ENCODE assay signal across 10 cellular contexts in genomic region chr11:2267871-2268825, GRCh38. TPM values are rescaled to one million over a fixed set of nuclear protein-coding genes. Genes with fewer than 3 reads are reported as not detected.
DNase-seq lines count a peak whose midpoint lies in the region; ATAC-seq and TF ChIP-seq lines count a peak whose summit lies in the region.
"Had no signal": no experiment of that assay in that cellular context is flagged by ENCODE, and none has a peak within 500 bp of the region (broad histone marks: within the 10 kb centered on the region; RNA-seq: fewer than 3 reads in every experiment).

No MANE protein-coding gene starts in this region.

- H3K9me3 ChIP-seq in Peyer's patch: no peaks in the 10 kb centered on the region
- no peaks in the 10 kb centered on the region for H3K9me3 ChIP-seq in right atrium auricular region
- H3K9me3 ChIP-seq: SJCRH30 had no signal

- peak overlapping the region in 3 of 4 donors; percentile 59 to 86 (median 74) for H3K27ac ChIP-seq in Peyer's patch
- no peak overlapping the region for H3K27ac ChIP-seq in right atrium auricular region
- H3K27ac ChIP-seq: SJCRH30 had no signal

- peak overlapping the region; percentile 50 for H3K4me3 Mint-ChIP-seq in osteocyte (ENCODE audit: unreplicated experiment)

- H3K4me3 ChIP-seq in Peyer's patch (peak overlapping the region; percentile 46 to 68 (median 64)), right atrium auricular region (peak overlapping the region in 1 of 2 donors; percentile 52)
- H3K4me3 ChIP-seq: SJCRH30 had no signal

- H3K36me3 ChIP-seq in Peyer's patch: no peaks in the 10 kb centered on the region
- no peaks in the 10 kb centered on the region for H3K36me3 ChIP-seq in right atrium auricular region
- H3K36me3 ChIP-seq: SJCRH30 had no signal

- H3K36me3 Mint-ChIP-seq in osteocyte (ENCODE audit: unreplicated experiment): no peaks in the 10 kb centered on the region

- in situ Hi-C loops in Caki2 (cut with HindIII; ENCODE audit: low pct_unique_long_range_greater_than_20kb, low sequenced_read_pairs): no loop called here

- peaks cover 3% of the 10 kb centered on the region for H3K4me1 Mint-ChIP-seq in osteocyte (ENCODE audit: unreplicated experiment)

- TF ChIP-seq CTCF in Peyer's patch (IDR thresholded peaks at IDR 0.05) (no peak), right atrium auricular region (IDR thresholded peaks at IDR 0.05) (no peak), osteocyte (IDR thresholded peaks at IDR 0.05) (no peak)

- no peak for TF ChIP-seq POLR2A in Peyer's patch (IDR thresholded peaks at IDR 0.05)

- peaks cover 43% of the 10 kb centered on the region for H3K27me3 Mint-ChIP-seq in osteocyte (ENCODE audit: unreplicated experiment)

- no peak overlapping the region for H3K27ac Mint-ChIP-seq in osteocyte (ENCODE audit: unreplicated experiment)

- H3K4me1 ChIP-seq in Peyer's patch (peaks cover 0 to 36% (median 23%) of the 10 kb centered on the region in 4 donors), right atrium auricular region (peaks cover 0 to 31% of the 10 kb centered on the region in 2 donors)
- H3K4me1 ChIP-seq: SJCRH30 had no signal

- DNase-seq in Caki2 (ENCODE audit: low read depth): peak; percentile 9
- peak; percentile 14 to 54 (median 47) for DNase-seq in Peyer's patch
- DNase-seq in right atrium auricular region (ENCODE audit: low spot score): peak; percentile 43
- DNase-seq in osteocyte (ENCODE audit: extremely low spot score, unreplicated experiment): no peak
- no peak for DNase-seq in NCI-H345 treated with DMSO at 0.1 percent for 48 hours (lab: John Stamatoyannopoulos, UW; ENCODE audit: unreplicated experiment)
- DNase-seq: SJCRH30 had no signal

- H3K27me3 ChIP-seq in Peyer's patch: peaks cover 0 to 16% of the 10 kb centered on the region in 2 donors
- H3K27me3 ChIP-seq in right atrium auricular region: peaks cover 9 to 30% of the 10 kb centered on the region in 2 donors
- H3K27me3 ChIP-seq: SJCRH30 had no signal

- no peak for ATAC-seq in GM18873 (IDR thresholded peaks at IDR 0.05; ENCODE audit: low FRiP score, unreplicated experiment)
- no peak for ATAC-seq in HG03432 (IDR thresholded peaks at IDR 0.05; ENCODE audit: unreplicated experiment)
- no peak for ATAC-seq in GM19455 (IDR thresholded peaks at IDR 0.05; ENCODE audit: unreplicated experiment)

- no peaks in the 10 kb centered on the region for H3K9me3 Mint-ChIP-seq in osteocyte (ENCODE audit: unreplicated experiment)

RNA-seq across cellular contexts. Expression of gene ASCL2, which starts 2.2 kb away (rescaled TPM):
- not detected in 2 replicates for total RNA-seq in Caki2 (2014; rRNA removed; shearing (Covaris generic); ENCODE audit: low replicate concordance)
- total RNA-seq in Peyer's patch (10 to 100 TPM in 1 of 4 donors, 1 to 10 TPM in 3; 7.5 to 11.9 (median 8.4) TPM), right atrium auricular region (under 1 TPM in 1 of 2 donors, not detected in 1; 0.51 TPM), osteocyte (not detected in 2 replicates)
- total RNA-seq: H4, SJCRH30 had no signal

RNA-seq across cellular contexts. Expression of gene C11orf21, which starts 33.6 kb away (rescaled TPM):
- 0.68 TPM in 1 of 2 replicates, not detected in the other for total RNA-seq in Caki2 (2014; rRNA removed; shearing (Covaris generic); ENCODE audit: low replicate concordance)
- 1 to 10 TPM in 3 of 4 donors, not detected in 1; 1.1 to 9.9 (median 1.3) TPM for total RNA-seq in Peyer's patch
- total RNA-seq in right atrium auricular region: 10 to 100 TPM in 1 of 2 donors, 1 to 10 TPM in 1; 1.4 to 11.9 TPM
- 0.16 TPM in 1 of 2 replicates, not detected in the other for total RNA-seq in osteocyte
- total RNA-seq: SJCRH30 had no signal

RNA-seq across cellular contexts. Expression of gene TSPAN32, which starts 33.7 kb away (rescaled TPM):
- not detected in 2 replicates for total RNA-seq in Caki2 (2014; rRNA removed; shearing (Covaris generic); ENCODE audit: low replicate concordance)
- total RNA-seq in Peyer's patch (1 to 10 TPM in 2 of 4 donors, not detected in 2; 1.6 to 1.7 TPM), right atrium auricular region (10 to 100 TPM in 1 of 2 donors, 1 to 10 TPM in 1; 2.6 to 15.2 TPM), osteocyte (0.76 and 1.2 TPM in 2 replicates)

Comparison
In these comparisons a context has a peak if more than half of its experiments do, and no peak if none do; other contexts are left out.
1. DNase-seq: peak in Caki2 (single experiment), Peyer's patch (3 of 3) and right atrium auricular region (single experiment); none in osteocyte (single experiment) and NCI-H345 treated with DMSO at 0.1 percent for 48 hours (single experiment).
2. H3K27ac ChIP-seq: peak in Peyer's patch (3 of 4); none in right atrium auricular region (0 of 2).